Comparison of ENCODE assay signal across 1 cellular context in the genomic region with DNA sequence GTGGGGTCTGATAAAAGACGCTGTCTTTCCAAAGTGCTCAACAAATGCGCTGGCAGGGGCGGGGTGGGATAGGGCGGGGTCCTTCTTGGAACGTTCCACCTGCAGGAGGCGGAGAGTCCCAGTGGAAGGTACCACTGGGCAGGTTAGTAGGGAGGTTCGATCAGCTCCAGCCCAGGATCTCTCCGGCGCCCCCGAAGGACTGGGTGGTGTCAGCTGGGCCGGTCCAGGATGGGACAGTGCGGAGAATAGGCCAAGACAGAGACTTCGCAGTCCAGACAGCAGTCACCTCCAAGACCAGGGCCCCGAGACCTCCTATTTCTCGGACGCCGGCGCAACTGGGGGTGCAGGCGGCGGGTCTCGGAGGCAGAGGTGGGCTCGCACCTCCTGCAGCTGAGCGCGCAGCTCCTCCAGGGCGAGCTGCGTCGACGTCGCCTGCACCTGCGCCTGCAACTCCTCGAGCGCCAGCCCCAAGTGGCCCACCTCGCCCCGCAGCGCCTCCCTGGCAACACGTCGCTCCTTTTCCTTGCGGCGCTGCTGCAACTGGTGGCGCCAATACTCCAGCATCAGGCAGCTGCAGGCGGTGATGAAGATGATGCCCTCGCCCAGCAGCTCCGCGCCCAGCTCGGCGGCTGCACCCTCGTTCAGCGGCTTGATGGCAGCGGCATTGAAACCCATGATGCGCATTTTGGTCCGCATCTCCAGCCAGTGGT.
TF ChIP-seq lines count a peak whose summit lies in the region.

No MANE protein-coding gene starts in this region.

TF ChIP-seq in WTC11, 78 proteins besides CTCF, POLR2A, EP300 and RAD21 (continued from another document and continues in another):
- TF ChIP-seq, protein P1, sequence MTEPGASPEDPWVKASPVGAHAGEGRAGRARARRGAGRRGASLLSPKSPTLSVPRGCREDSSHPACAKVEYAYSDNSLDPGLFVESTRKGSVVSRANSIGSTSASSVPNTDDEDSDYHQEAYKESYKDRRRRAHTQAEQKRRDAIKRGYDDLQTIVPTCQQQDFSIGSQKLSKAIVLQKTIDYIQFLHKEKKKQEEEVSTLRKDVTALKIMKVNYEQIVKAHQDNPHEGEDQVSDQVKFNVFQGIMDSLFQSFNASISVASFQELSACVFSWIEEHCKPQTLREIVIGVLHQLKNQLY (CRISPR knock-in tag; IDR thresholded peaks at IDR 0.05) = no peak
- TF ChIP-seq, protein P2, sequence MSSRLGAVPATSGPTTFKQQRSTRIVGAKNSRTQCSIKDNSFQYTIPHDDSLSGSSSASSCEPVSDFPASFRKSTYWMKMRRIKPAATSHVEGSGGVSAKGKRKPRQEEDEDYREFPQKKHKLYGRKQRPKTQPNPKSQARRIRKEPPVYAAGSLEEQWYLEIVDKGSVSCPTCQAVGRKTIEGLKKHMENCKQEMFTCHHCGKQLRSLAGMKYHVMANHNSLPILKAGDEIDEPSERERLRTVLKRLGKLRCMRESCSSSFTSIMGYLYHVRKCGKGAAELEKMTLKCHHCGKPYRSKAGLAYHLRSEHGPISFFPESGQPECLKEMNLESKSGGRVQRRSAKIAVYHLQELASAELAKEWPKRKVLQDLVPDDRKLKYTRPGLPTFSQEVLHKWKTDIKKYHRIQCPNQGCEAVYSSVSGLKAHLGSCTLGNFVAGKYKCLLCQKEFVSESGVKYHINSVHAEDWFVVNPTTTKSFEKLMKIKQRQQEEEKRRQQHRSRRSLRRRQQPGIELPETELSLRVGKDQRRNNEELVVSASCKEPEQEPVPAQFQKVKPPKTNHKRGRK (CRISPR knock-in tag; IDR thresholded peaks at IDR 0.05; ENCODE audit: borderline replicate concordance) = no peak
- TF ChIP-seq, protein P3, sequence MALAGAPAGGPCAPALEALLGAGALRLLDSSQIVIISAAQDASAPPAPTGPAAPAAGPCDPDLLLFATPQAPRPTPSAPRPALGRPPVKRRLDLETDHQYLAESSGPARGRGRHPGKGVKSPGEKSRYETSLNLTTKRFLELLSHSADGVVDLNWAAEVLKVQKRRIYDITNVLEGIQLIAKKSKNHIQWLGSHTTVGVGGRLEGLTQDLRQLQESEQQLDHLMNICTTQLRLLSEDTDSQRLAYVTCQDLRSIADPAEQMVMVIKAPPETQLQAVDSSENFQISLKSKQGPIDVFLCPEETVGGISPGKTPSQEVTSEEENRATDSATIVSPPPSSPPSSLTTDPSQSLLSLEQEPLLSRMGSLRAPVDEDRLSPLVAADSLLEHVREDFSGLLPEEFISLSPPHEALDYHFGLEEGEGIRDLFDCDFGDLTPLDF (CRISPR knock-in tag; IDR thresholded peaks at IDR 0.05) = peak; percentile 77; the same call in 1 of the 2 replicates
- no peak; the same call in 1 of the 2 replicates for TF ChIP-seq CREB1 (CRISPR knock-in tag; IDR thresholded peaks at IDR 0.05)
- TF ChIP-seq ZNF263 (CRISPR knock-in tag; IDR thresholded peaks at IDR 0.05; ENCODE audit: low read depth) = no peak
- no peak for TF ChIP-seq MYBL2 (CRISPR knock-in tag; IDR thresholded peaks at IDR 0.05)
- TF ChIP-seq SMAD4 (CRISPR knock-in tag; IDR thresholded peaks at IDR 0.05) = no peak
- TF ChIP-seq SMAD3 (CRISPR knock-in tag; IDR thresholded peaks at IDR 0.05; ENCODE audit: borderline replicate concordance) = no peak
- TF ChIP-seq, protein P4, sequence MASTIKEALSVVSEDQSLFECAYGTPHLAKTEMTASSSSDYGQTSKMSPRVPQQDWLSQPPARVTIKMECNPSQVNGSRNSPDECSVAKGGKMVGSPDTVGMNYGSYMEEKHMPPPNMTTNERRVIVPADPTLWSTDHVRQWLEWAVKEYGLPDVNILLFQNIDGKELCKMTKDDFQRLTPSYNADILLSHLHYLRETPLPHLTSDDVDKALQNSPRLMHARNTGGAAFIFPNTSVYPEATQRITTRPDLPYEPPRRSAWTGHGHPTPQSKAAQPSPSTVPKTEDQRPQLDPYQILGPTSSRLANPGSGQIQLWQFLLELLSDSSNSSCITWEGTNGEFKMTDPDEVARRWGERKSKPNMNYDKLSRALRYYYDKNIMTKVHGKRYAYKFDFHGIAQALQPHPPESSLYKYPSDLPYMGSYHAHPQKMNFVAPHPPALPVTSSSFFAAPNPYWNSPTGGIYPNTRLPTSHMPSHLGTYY (CRISPR knock-in tag; IDR thresholded peaks at IDR 0.05) = 0 out of 2 replicates have a peak, but pooled peaks have one; percentile 77
- 0 out of 2 replicates have a peak, but pooled peaks have one; percentile 46 for TF ChIP-seq TEAD1 (CRISPR knock-in tag; IDR thresholded peaks at IDR 0.05)
- 0 out of 2 replicates have a peak, but pooled peaks have one; percentile 64 for TF ChIP-seq ZNF671 (CRISPR knock-in tag; IDR thresholded peaks at IDR 0.05)
- TF ChIP-seq NR3C1 (CRISPR knock-in tag; conservative IDR thresholded peaks at IDR 0.05; ENCODE audit: low read depth) = no peak
- TF ChIP-seq, protein P5, sequence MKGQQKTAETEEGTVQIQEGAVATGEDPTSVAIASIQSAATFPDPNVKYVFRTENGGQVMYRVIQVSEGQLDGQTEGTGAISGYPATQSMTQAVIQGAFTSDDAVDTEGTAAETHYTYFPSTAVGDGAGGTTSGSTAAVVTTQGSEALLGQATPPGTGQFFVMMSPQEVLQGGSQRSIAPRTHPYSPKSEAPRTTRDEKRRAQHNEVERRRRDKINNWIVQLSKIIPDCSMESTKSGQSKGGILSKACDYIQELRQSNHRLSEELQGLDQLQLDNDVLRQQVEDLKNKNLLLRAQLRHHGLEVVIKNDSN (CRISPR knock-in tag; IDR thresholded peaks at IDR 0.05) = peak; percentile 34; the same call in 1 of the 2 replicates
- TF ChIP-seq FOXP1 (CRISPR knock-in tag; IDR thresholded peaks at IDR 0.05; ENCODE audit: borderline replicate concordance) = peak; percentile 87; the same call in 1 of the 2 replicates
- no peak for TF ChIP-seq CREM (CRISPR knock-in tag; IDR thresholded peaks at IDR 0.05)
- TF ChIP-seq TP53 (CRISPR knock-in tag; IDR thresholded peaks at IDR 0.05) = no peak
- TF ChIP-seq ZNF232 (CRISPR knock-in tag; IDR thresholded peaks at IDR 0.05) = 0 out of 2 replicates have a peak, but pooled peaks have one; percentile 72
- no peak for TF ChIP-seq GRHL2 (CRISPR knock-in tag; IDR thresholded peaks at IDR 0.05; ENCODE audit: insufficient replicate concordance, severe bottlenecking)
- peak; percentile 45; the same call in 1 of the 2 replicates for TF ChIP-seq NR2C2 (CRISPR knock-in tag; IDR thresholded peaks at IDR 0.05)
- peak; percentile 91 for TF ChIP-seq PRRX2 (CRISPR knock-in tag; IDR thresholded peaks at IDR 0.05)
- TF ChIP-seq, protein P6, sequence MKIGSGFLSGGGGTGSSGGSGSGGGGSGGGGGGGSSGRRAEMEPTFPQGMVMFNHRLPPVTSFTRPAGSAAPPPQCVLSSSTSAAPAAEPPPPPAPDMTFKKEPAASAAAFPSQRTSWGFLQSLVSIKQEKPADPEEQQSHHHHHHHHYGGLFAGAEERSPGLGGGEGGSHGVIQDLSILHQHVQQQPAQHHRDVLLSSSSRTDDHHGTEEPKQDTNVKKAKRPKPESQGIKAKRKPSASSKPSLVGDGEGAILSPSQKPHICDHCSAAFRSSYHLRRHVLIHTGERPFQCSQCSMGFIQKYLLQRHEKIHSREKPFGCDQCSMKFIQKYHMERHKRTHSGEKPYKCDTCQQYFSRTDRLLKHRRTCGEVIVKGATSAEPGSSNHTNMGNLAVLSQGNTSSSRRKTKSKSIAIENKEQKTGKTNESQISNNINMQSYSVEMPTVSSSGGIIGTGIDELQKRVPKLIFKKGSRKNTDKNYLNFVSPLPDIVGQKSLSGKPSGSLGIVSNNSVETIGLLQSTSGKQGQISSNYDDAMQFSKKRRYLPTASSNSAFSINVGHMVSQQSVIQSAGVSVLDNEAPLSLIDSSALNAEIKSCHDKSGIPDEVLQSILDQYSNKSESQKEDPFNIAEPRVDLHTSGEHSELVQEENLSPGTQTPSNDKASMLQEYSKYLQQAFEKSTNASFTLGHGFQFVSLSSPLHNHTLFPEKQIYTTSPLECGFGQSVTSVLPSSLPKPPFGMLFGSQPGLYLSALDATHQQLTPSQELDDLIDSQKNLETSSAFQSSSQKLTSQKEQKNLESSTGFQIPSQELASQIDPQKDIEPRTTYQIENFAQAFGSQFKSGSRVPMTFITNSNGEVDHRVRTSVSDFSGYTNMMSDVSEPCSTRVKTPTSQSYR (CRISPR knock-in tag; IDR thresholded peaks at IDR 0.05) = peak; percentile 71; the same call in 1 of the 2 replicates
- TF ChIP-seq, protein P7, sequence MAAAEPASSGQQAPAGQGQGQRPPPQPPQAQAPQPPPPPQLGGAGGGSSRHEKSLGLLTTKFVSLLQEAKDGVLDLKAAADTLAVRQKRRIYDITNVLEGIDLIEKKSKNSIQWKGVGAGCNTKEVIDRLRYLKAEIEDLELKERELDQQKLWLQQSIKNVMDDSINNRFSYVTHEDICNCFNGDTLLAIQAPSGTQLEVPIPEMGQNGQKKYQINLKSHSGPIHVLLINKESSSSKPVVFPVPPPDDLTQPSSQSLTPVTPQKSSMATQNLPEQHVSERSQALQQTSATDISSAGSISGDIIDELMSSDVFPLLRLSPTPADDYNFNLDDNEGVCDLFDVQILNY (CRISPR knock-in tag; IDR thresholded peaks at IDR 0.05) = peak; percentile 41; the same call in 1 of the 2 replicates
- no peak for TF ChIP-seq FOXJ3 (CRISPR knock-in tag; IDR thresholded peaks at IDR 0.05; ENCODE audit: borderline replicate concordance)
- TF ChIP-seq, protein P8, sequence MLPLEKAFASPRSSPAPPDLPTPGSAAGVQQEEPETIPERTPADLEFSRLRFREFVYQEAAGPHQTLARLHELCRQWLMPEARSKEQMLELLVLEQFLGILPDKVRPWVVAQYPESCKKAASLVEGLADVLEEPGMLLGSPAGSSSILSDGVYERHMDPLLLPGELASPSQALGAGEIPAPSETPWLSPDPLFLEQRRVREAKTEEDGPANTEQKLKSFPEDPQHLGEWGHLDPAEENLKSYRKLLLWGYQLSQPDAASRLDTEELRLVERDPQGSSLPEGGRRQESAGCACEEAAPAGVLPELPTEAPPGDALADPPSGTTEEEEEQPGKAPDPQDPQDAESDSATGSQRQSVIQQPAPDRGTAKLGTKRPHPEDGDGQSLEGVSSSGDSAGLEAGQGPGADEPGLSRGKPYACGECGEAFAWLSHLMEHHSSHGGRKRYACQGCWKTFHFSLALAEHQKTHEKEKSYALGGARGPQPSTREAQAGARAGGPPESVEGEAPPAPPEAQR (CRISPR knock-in tag; IDR thresholded peaks at IDR 0.05) = no peak
- no peak for TF ChIP-seq SOX15 (CRISPR knock-in tag; IDR thresholded peaks at IDR 0.05)
- TF ChIP-seq, protein P9, sequence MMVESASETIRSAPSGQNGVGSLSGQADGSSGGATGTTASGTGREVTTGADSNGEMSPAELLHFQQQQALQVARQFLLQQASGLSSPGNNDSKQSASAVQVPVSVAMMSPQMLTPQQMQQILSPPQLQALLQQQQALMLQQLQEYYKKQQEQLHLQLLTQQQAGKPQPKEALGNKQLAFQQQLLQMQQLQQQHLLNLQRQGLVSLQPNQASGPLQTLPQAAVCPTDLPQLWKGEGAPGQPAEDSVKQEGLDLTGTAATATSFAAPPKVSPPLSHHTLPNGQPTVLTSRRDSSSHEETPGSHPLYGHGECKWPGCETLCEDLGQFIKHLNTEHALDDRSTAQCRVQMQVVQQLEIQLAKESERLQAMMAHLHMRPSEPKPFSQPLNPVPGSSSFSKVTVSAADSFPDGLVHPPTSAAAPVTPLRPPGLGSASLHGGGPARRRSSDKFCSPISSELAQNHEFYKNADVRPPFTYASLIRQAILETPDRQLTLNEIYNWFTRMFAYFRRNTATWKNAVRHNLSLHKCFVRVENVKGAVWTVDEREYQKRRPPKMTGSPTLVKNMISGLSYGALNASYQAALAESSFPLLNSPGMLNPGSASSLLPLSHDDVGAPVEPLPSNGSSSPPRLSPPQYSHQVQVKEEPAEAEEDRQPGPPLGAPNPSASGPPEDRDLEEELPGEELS (CRISPR knock-in tag; IDR thresholded peaks at IDR 0.05) = peak; percentile 78; the same call in 1 of the 2 replicates
- TF ChIP-seq JAZF1 (CRISPR knock-in tag; IDR thresholded peaks at IDR 0.05) = no peak
- TF ChIP-seq ATF1 (CRISPR knock-in tag; IDR thresholded peaks at IDR 0.05) = no peak
- peak; percentile 87 for TF ChIP-seq NFATC4 (CRISPR knock-in tag; IDR thresholded peaks at IDR 0.05)
- no peak for TF ChIP-seq HMGA2 (CRISPR knock-in tag; IDR thresholded peaks at IDR 0.05)
- TF ChIP-seq, protein P10, sequence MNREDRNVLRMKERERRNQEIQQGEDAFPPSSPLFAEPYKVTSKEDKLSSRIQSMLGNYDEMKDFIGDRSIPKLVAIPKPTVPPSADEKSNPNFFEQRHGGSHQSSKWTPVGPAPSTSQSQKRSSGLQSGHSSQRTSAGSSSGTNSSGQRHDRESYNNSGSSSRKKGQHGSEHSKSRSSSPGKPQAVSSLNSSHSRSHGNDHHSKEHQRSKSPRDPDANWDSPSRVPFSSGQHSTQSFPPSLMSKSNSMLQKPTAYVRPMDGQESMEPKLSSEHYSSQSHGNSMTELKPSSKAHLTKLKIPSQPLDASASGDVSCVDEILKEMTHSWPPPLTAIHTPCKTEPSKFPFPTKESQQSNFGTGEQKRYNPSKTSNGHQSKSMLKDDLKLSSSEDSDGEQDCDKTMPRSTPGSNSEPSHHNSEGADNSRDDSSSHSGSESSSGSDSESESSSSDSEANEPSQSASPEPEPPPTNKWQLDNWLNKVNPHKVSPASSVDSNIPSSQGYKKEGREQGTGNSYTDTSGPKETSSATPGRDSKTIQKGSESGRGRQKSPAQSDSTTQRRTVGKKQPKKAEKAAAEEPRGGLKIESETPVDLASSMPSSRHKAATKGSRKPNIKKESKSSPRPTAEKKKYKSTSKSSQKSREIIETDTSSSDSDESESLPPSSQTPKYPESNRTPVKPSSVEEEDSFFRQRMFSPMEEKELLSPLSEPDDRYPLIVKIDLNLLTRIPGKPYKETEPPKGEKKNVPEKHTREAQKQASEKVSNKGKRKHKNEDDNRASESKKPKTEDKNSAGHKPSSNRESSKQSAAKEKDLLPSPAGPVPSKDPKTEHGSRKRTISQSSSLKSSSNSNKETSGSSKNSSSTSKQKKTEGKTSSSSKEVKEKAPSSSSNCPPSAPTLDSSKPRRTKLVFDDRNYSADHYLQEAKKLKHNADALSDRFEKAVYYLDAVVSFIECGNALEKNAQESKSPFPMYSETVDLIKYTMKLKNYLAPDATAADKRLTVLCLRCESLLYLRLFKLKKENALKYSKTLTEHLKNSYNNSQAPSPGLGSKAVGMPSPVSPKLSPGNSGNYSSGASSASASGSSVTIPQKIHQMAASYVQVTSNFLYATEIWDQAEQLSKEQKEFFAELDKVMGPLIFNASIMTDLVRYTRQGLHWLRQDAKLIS (CRISPR knock-in tag; IDR thresholded peaks at IDR 0.05; ENCODE audit: borderline replicate concordance) = peak; percentile 62; the same call in 1 of the 2 replicates
- TF ChIP-seq, protein P11, sequence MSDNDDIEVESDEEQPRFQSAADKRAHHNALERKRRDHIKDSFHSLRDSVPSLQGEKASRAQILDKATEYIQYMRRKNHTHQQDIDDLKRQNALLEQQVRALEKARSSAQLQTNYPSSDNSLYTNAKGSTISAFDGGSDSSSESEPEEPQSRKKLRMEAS (CRISPR knock-in tag; IDR thresholded peaks at IDR 0.05) = peak; percentile 94
- TF ChIP-seq IRF2 (CRISPR knock-in tag; IDR thresholded peaks at IDR 0.05; ENCODE audit: borderline replicate concordance, low read depth) = no peak
- TF ChIP-seq GTF2I (CRISPR knock-in tag; conservative IDR thresholded peaks at IDR 0.05) = no peak
- TF ChIP-seq, protein P12, sequence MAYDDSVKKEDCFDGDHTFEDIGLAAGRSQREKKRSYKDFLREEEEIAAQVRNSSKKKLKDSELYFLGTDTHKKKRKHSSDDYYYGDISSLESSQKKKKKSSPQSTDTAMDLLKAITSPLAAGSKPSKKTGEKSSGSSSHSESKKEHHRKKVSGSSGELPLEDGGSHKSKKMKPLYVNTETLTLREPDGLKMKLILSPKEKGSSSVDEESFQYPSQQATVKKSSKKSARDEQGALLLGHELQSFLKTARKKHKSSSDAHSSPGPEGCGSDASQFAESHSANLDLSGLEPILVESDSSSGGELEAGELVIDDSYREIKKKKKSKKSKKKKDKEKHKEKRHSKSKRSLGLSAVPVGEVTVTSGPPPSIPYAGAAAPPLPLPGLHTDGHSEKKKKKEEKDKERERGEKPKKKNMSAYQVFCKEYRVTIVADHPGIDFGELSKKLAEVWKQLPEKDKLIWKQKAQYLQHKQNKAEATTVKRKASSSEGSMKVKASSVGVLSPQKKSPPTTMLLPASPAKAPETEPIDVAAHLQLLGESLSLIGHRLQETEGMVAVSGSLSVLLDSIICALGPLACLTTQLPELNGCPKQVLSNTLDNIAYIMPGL (CRISPR knock-in tag; IDR thresholded peaks at IDR 0.05) = peak; percentile 42; the same call in 1 of the 2 replicates
- no peak for TF ChIP-seq ZNF423 (CRISPR knock-in tag; IDR thresholded peaks at IDR 0.05)
